Comparison of ENCODE assay signal across 18 cellular contexts in the genomic region with DNA sequence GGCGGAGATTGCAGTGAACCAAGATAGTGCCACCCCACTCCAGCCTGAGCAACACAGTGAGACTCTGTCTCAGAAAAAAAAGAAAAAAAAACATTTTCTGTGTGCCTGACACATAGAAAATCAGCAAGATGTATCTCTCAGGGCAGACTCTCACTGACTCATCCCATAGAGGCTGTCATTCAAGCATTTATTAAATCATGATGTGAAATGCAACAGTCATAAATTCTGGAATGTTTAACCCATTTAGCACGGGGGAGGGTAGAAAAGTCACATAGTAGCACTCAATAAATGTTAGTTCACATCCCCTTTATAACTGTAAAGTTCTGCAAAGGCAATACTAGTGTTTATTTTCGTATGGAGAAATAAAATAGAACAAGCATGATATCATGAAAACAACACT. TPM values are rescaled to one million over a fixed set of nuclear protein-coding genes. Genes with fewer than 3 reads are reported as not detected.
DNase-seq lines count a peak whose midpoint lies in the region; ATAC-seq and TF ChIP-seq lines count a peak whose summit lies in the region.
"Had no signal": no experiment of that assay in that cellular context is flagged by ENCODE, and none has a peak within 500 bp of the region (broad histone marks: within the 10 kb centered on the region; RNA-seq: fewer than 3 reads in every experiment).

No MANE protein-coding gene starts in this region.

- no peak for TF ChIP-seq CTCF in Loucy (conservative IDR thresholded peaks at IDR 0.05; ENCODE audit: low read length)
- TF ChIP-seq CTCF in chondrocyte (IDR thresholded peaks at IDR 0.05), result no peak
- TF ChIP-seq CTCF in osteoblast (IDR thresholded peaks at IDR 0.05; ENCODE audit: extremely low read depth, low read depth, low read length), result no peak

- H3K79me2 ChIP-seq in Loucy (ENCODE audit: insufficient read depth, low read length), result no peaks in the 10 kb centered on the region
- H3K79me2 ChIP-seq in osteoblast (ENCODE audit: insufficient read depth, low read length), result no peaks in the 10 kb centered on the region

- H3K27ac ChIP-seq in osteoblast (ENCODE audit: low read depth, low read length), result no peak overlapping the region
- H3K27ac ChIP-seq: pancreas, VCaP had no signal

- H3K9me2 ChIP-seq in Loucy (replicated peaks; ENCODE audit: low read depth, low read length), result no peaks in the 10 kb centered on the region

- DNase-seq in Daoy (ENCODE audit: low read depth) (peak; percentile 29), chondrocyte (ENCODE audit: low spot score) (no peak), osteoblast (ENCODE audit: insufficient read length, low spot score, missing footprints) (peak; percentile 65)
- DNase-seq in activated CD4-positive, alpha-beta T cell treated with anti-CD3 and anti-CD28 coated beads for 1 hour, result no peak
- no peak for DNase-seq in activated CD4-positive, CD25-positive, alpha-beta regulatory T cell treated with anti-CD3 and anti-CD28 coated beads, Interleukin-2, amount 50 U/mL, for 72 hours
- DNase-seq: activated naive CD4-positive, alpha-beta T cell treated with anti-CD3 and anti-CD28 coated beads, Interleukin-2, amount 10 ng/mL, durations not matched to agents 7 days and 5 days; DMS79; glutamatergic neuron; H7; NCI-H446 treated with DMSO at 0.1 percent for 48 hours; pancreas; stimulated activated naive CD4-positive, alpha-beta T cell; SW 1271 had no signal

- H3K9me3 Mint-ChIP-seq in chondrocyte (ENCODE audit: low read depth), result no peaks in the 10 kb centered on the region
- H3K9me3 Mint-ChIP-seq: activated naive CD4-positive, alpha-beta T cell treated with anti-CD3 and anti-CD28 coated beads, Interleukin-2, amount 10 ng/mL, durations not matched to agents 7 days and 5 days had no signal

- H3K4me1 Mint-ChIP-seq in chondrocyte (ENCODE audit: low read depth), result peaks cover 24% of the 10 kb centered on the region

- H3K9ac ChIP-seq in Loucy (ENCODE audit: low read depth, low read length, poor library complexity, severe bottlenecking), result no peak overlapping the region

- H3K27me3 ChIP-seq in Loucy (ENCODE audit: insufficient read depth, low read length, poor library complexity, severe bottlenecking), result no peaks in the 10 kb centered on the region
- no peaks in the 10 kb centered on the region for H3K27me3 ChIP-seq in osteoblast (ENCODE audit: insufficient read depth, low read length)

- H3K36me3 Mint-ChIP-seq in chondrocyte (ENCODE audit: low read depth), result no peaks in the 10 kb centered on the region
- H3K36me3 Mint-ChIP-seq: activated naive CD4-positive, alpha-beta T cell treated with anti-CD3 and anti-CD28 coated beads, Interleukin-2, amount 10 ng/mL, durations not matched to agents 7 days and 5 days had no signal

- no peaks in the 10 kb centered on the region for H3F3A ChIP-seq in Loucy (ENCODE audit: low read depth)

- no peak overlapping the region for H3K4me3 ChIP-seq in Loucy (ENCODE audit: low read length, poor library complexity, severe bottlenecking)
- H3K4me3 ChIP-seq in osteoblast (ENCODE audit: insufficient read depth, low read length), result no peak overlapping the region
- H3K4me3 ChIP-seq: pancreas, skin epidermis had no signal

- H3K36me3 ChIP-seq in Loucy (ENCODE audit: insufficient read depth, low read length) (no peaks in the 10 kb centered on the region), osteoblast (ENCODE audit: insufficient read depth, low read length) (no peaks in the 10 kb centered on the region)
- H3K36me3 ChIP-seq: pancreas had no signal

- H3K4me2 ChIP-seq in Loucy (ENCODE audit: low read depth, low read length, poor library complexity, severe bottlenecking) (no peak overlapping the region), osteoblast (ENCODE audit: insufficient read depth, low read length) (peak overlapping the region; percentile 28)

- H4K20me1 ChIP-seq in Loucy (ENCODE audit: insufficient read depth, low read length, poor library complexity, severe bottlenecking), result no peaks in the 10 kb centered on the region
- no peaks in the 10 kb centered on the region for H4K20me1 ChIP-seq in osteoblast (ENCODE audit: insufficient read depth, low read length)

- H3K4me3 Mint-ChIP-seq in chondrocyte (ENCODE audit: unreplicated experiment), result peak overlapping the region; percentile 35
- H3K4me3 Mint-ChIP-seq: activated naive CD4-positive, alpha-beta T cell treated with anti-CD3 and anti-CD28 coated beads, Interleukin-2, amount 10 ng/mL, durations not matched to agents 7 days and 5 days had no signal

- ATAC-seq in HG03196 (IDR thresholded peaks at IDR 0.05; ENCODE audit: unreplicated experiment) (no peak), HG03432 (IDR thresholded peaks at IDR 0.05; ENCODE audit: unreplicated experiment) (no peak)
- ATAC-seq: pancreas had no signal

- H3K9me3 ChIP-seq in Loucy (ENCODE audit: insufficient read depth, low read depth, low read length) (no peaks in the 10 kb centered on the region), osteoblast (ENCODE audit: low read depth, low read length) (no peaks in the 10 kb centered on the region)
- H3K9me3 ChIP-seq: pancreas had no signal

- H2AFZ ChIP-seq in Loucy (ENCODE audit: low read length) (0 out of 2 replicates have a peak overlapping the region, but pooled peaks have one; percentile 8), osteoblast (ENCODE audit: low read length) (no peak overlapping the region)

- no peaks in the 10 kb centered on the region for H3K27me3 Mint-ChIP-seq in chondrocyte (ENCODE audit: low read depth)

- peaks cover 3% of the 10 kb centered on the region for H3K4me1 ChIP-seq in Loucy (ENCODE audit: insufficient read depth, low read length, poor library complexity, severe bottlenecking)
- peaks cover 14% of the 10 kb centered on the region for H3K4me1 ChIP-seq in osteoblast (ENCODE audit: insufficient read depth, low read length)
- H3K4me1 ChIP-seq: pancreas had no signal

- peak overlapping the region; percentile 86 for H3K27ac Mint-ChIP-seq in chondrocyte (ENCODE audit: unreplicated experiment)
- H3K27ac Mint-ChIP-seq: activated naive CD4-positive, alpha-beta T cell treated with anti-CD3 and anti-CD28 coated beads, Interleukin-2, amount 10 ng/mL, durations not matched to agents 7 days and 5 days had no signal

RNA-seq across cellular contexts. Expression of gene CARMIL1, which starts 15.6 kb away (rescaled TPM):
- total RNA-seq in Daoy (2014; rRNA removed; shearing (Covaris generic)), result 13.4 and 18.2 TPM in 2 replicates
- total RNA-seq in chondrocyte (14.5 to 18.8 TPM (median 16.4 TPM) in 3 replicates), osteoblast (24.5 and 25.7 TPM in 2 replicates)

Comparison
In these comparisons a context has a peak if more than half of its experiments do, and no peak if none do; other contexts are left out.
1. DNase-seq: peak in Daoy (single experiment) and osteoblast (single experiment); none in chondrocyte (single experiment), activated CD4-positive, alpha-beta T cell treated with anti-CD3 and anti-CD28 coated beads for 1 hour (single experiment) and activated CD4-positive, CD25-positive, alpha-beta regulatory T cell treated with anti-CD3 and anti-CD28 coated beads, Interleukin-2, amount 50 U/mL, for 72 hours (single experiment).